In the genomic region with DNA sequence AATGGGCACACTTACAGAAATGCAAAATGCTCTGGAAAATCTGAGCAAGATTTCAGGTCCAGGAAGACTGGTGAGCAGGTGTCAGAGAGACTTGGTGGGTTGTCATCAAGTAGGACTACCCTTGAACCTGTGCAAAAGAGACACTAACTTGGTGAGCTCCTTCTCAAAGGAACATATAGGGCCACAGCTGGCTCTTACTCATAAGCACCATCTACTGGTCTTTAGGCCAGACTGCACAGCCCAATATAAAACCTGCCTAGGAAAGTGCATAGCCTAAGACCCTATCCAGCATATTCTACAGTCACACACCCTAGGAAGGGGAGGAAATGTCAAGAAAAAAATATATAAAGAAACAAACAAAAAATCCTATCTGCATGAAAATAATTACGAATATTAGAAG, we compare ENCODE assay signal across 9 cellular contexts. TPM values are rescaled to one million over a fixed set of nuclear protein-coding genes. Genes with fewer than 3 reads are reported as not detected.
DNase-seq lines count a peak whose midpoint lies in the region; ATAC-seq and TF ChIP-seq lines count a peak whose summit lies in the region.
"Had no signal": no experiment of that assay in that cellular context is flagged by ENCODE, and none has a peak within 500 bp of the region (broad histone marks: within the 10 kb centered on the region; RNA-seq: fewer than 3 reads in every experiment).

No MANE protein-coding gene starts in this region.

- no peak for DNase-seq in CD4-positive, alpha-beta T cell
- DNase-seq in SJCRH30 (peak; percentile 9 to 61), germinal center (ENCODE audit: low spot score) (peak; percentile 5), transverse colon (peak; percentile 26), lower leg skin (ENCODE audit: low spot score in 2 of 2) (no peak), cortex of kidney (lab: John Stamatoyannopoulos, UW) (no peak)

- CTCF ChIA-PET in CD4-positive, alpha-beta T cell (lab: Charles Lee) = interaction anchor here (0.5 kb wide), 1 partner anchor 992 kb away, joined by 3 read pairs; no protein-coding TSS in a partner anchor

- H3K9me3 ChIP-seq in CD4-positive, alpha-beta T cell (ENCODE audit: control insufficient read depth, low read length) = no peaks in the 10 kb centered on the region
- H3K9me3 ChIP-seq in SJCRH30 (replicated peaks) (no peaks in the 10 kb centered on the region), transverse colon (no peaks in the 10 kb centered on the region)

- WGBS in transverse colon (ENCODE audit: low coverage in 1 of 2), 2 donors = 20 to 24% methylated on average over 1 of the region's 1 CpG
- 16 to 33% methylated on average over 1 of the region's 1 CpG for WGBS in lower leg skin, 2 donors

- ATAC-seq in CD4-positive, alpha-beta T cell (ENCODE audit: poor library complexity) = no peak
- ATAC-seq in GM18519 (IDR thresholded peaks at IDR 0.05; ENCODE audit: low FRiP score, unreplicated experiment) (peak; percentile 91), HG03342 (IDR thresholded peaks at IDR 0.05; ENCODE audit: unreplicated experiment) (peak; percentile 71)

- H3K4me1 Mint-ChIP-seq in CD4-positive, alpha-beta T cell (ENCODE audit: low read depth) = no peaks in the 10 kb centered on the region

- no peaks in the 10 kb centered on the region for H3K36me3 Mint-ChIP-seq in CD4-positive, alpha-beta T cell (ENCODE audit: low read depth)

- peak; percentile 23 for TF ChIP-seq CTCF in CD4-positive, alpha-beta T cell (IDR thresholded peaks at IDR 0.05)
- TF ChIP-seq CTCF in transverse colon (IDR thresholded peaks at IDR 0.05) (peak; percentile 45 to 73 (median 65)), lower leg skin (IDR thresholded peaks at IDR 0.05) (no peak)

- H3K27me3 Mint-ChIP-seq in CD4-positive, alpha-beta T cell = peaks cover 42% of the 10 kb centered on the region

- TF ChIP-seq POLR2A in transverse colon (IDR thresholded peaks at IDR 0.05) = no peak
- TF ChIP-seq POLR2A in lower leg skin (IDR thresholded peaks at IDR 0.05) = no peak

- no peaks in the 10 kb centered on the region for H3K4me1 ChIP-seq in SJCRH30
- peaks cover 0 to 9% (median 0%) of the 10 kb centered on the region in 4 donors for H3K4me1 ChIP-seq in transverse colon
- H3K4me1 ChIP-seq: SJSA1 had no signal

- in situ Hi-C loops in transverse colon (cut with MboI; ENCODE audit: low pct_ligation_motif_present in 1 of 4, low pct_unique_long_range_greater_than_20kb in 1 of 4, low sequenced_read_pairs in 3 of 4) = loop anchor here in 1 of 4 donors (25.0 kb wide), 1 partner anchor 474 kb away; no protein-coding TSS in a partner anchor

- peaks cover 8% of the 10 kb centered on the region for H3K27me3 ChIP-seq in CD4-positive, alpha-beta T cell (ENCODE audit: control insufficient read depth, insufficient read depth, low read length)
- H3K27me3 ChIP-seq in SJCRH30 (no peaks in the 10 kb centered on the region), transverse colon (no peaks in the 10 kb centered on the region)
- H3K27me3 ChIP-seq: SJSA1 had no signal

- no peaks in the 10 kb centered on the region for H3K36me3 ChIP-seq in SJCRH30
- no peaks in the 10 kb centered on the region for H3K36me3 ChIP-seq in transverse colon
- H3K36me3 ChIP-seq: SJSA1 had no signal

- H3K9me3 Mint-ChIP-seq in CD4-positive, alpha-beta T cell = no peaks in the 10 kb centered on the region

- POLR2A ChIA-PET in CD4-positive, alpha-beta T cell (lab: Charles Lee) = no interaction called here

- no peak overlapping the region for H3K27ac ChIP-seq in CD4-positive, alpha-beta T cell (ENCODE audit: low read depth, low read length)
- H3K27ac ChIP-seq in SJCRH30 (no peak overlapping the region), transverse colon (no peak overlapping the region)
- H3K27ac ChIP-seq: SJSA1 had no signal

- no peak overlapping the region for H3K4me3 Mint-ChIP-seq in CD4-positive, alpha-beta T cell

- H3K27ac Mint-ChIP-seq in CD4-positive, alpha-beta T cell = no peak overlapping the region

- intact Hi-C loops in CD4-positive, alpha-beta T cell (cut with DNase I, micrococcal nuclease) = no loop called here
- intact Hi-C loops in transverse colon (cut with DNase I; ENCODE audit: low total_unique reads) = no loop called here
- intact Hi-C loops in lower leg skin (cut with DNase I; ENCODE audit: low total_unique reads) = no loop called here

- H3K4me3 ChIP-seq in SJCRH30 (no peak overlapping the region), transverse colon (no peak overlapping the region), lower leg skin (ENCODE audit: low read depth, poor library complexity, severe bottlenecking) (no peak overlapping the region)
- H3K4me3 ChIP-seq: SJSA1 had no signal

- no peak for TF ChIP-seq EP300 in transverse colon (IDR thresholded peaks at IDR 0.05; ENCODE audit: low read depth)

RNA-seq across cellular contexts. Expression of gene OR10W1, which starts 18.2 kb away (rescaled TPM):
- total RNA-seq in CD4-positive, alpha-beta T cell = not detected
- not detected in 2 replicates for total RNA-seq in SJCRH30 (2014; rRNA removed; shearing (Covaris generic))
- total RNA-seq in transverse colon (not detected), lower leg skin (not detected)
- total RNA-seq: SJSA1 had no signal

RNA-seq across cellular contexts. Expression of gene OR10Q1, which starts 57.5 kb away (rescaled TPM):
- not detected for total RNA-seq in CD4-positive, alpha-beta T cell
- not detected in 2 replicates for total RNA-seq in SJCRH30 (2014; rRNA removed; shearing (Covaris generic))
- total RNA-seq in transverse colon (not detected), lower leg skin (not detected)
- total RNA-seq: SJSA1 had no signal

Comparison
In these comparisons a context has a peak if more than half of its experiments do, and no peak if none do; other contexts are left out.
1. DNase-seq: peak in SJCRH30 (2 of 2), germinal center (single experiment) and transverse colon (single experiment); none in CD4-positive, alpha-beta T cell (0 of 10), lower leg skin (0 of 2) and cortex of kidney (single experiment).
2. CTCF ChIP-seq: peak in CD4-positive, alpha-beta T cell (single experiment) and transverse colon (5 of 5); none in lower leg skin (0 of 3).